9 cellular contexts compared by ENCODE assay signal in the genomic region with DNA sequence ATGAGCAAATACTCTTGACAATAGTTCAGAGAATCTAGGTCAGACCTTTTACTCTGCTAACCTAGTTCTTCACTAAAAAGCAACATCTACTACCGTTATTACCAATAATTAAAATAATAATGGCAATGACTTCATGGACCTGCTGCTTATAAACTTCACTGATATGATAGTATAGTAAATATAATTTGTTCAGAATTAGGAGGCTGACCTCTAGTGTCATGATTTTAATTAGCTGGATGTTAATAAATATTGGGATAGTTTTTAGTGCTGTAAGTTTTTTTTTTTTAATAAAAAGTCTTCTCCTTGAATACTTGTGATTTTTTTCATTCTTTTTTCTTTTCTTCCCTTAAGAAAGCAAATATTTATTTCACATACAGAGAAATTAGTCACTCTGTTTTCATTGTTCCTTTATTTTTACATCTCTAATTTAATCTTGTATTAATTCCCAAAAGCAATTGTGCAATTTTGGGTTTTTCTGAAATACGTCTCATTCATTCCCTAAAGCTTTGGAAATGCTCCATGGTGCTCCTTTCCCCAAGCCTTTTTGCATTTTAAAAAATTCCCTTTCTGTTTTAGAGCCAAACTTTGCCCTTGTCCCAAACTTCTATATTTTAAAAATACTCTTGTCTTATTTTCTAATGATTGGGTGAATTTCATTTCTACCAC. TPM values are rescaled to one million over a fixed set of nuclear protein-coding genes. Genes with fewer than 3 reads are reported as not detected.
DNase-seq lines count a peak whose midpoint lies in the region; ATAC-seq and TF ChIP-seq lines count a peak whose summit lies in the region.
"Had no signal": no experiment of that assay in that cellular context is flagged by ENCODE, and none has a peak within 500 bp of the region (broad histone marks: within the 10 kb centered on the region; RNA-seq: fewer than 3 reads in every experiment).

No MANE protein-coding gene starts in this region.

- no peaks in the 10 kb centered on the region for H3K4me1 ChIP-seq in right cardiac atrium (ENCODE audit: control insufficient read depth, insufficient read depth, low read length)

- DNase-seq in T-helper 1 cell (no peak), activated B cell treated with CpG ODN at 0.5 μM for 24 hours (no peak), right cardiac atrium (no peak), stromal cell of bone marrow (ENCODE audit: low read depth) (peak; percentile 44), GDM1 (lab: John Stamatoyannopoulos, UW) (no peak), progenitor cell of endocrine pancreas (ENCODE audit: low spot score, unreplicated experiment) (no peak)
- DNase-seq: NCI-H446 treated with DMSO at 0.1 percent for 48 hours had no signal

- H3K27me3 Mint-ChIP-seq in T-helper 1 cell treated with Interleukin-12 subunit alpha and Interleukin-12 subunit beta and Interleukin-4 antibody, amounts not matched to agents 30 μg/mL and 1 μg/mL, for 36 hours (ENCODE audit: low read depth), result peaks cover 22% of the 10 kb centered on the region
- H3K27me3 Mint-ChIP-seq in activated B cell treated with CpG ODN at 0.5 μM for 24 hours (no peaks in the 10 kb centered on the region), progenitor cell of endocrine pancreas (peaks cover 5% of the 10 kb centered on the region)

- POLR2A ChIA-PET in activated B cell treated with CpG ODN at 0.5 μM for 24 hours (lab: Charles Lee), result interaction anchor here (0.6 to 1.6 kb wide), 3 partner anchors 59 to 141 kb away, joined by 4 to 9 read pairs (median 5); no protein-coding TSS in a partner anchor

- intact Hi-C loops in activated B cell treated with CpG ODN at 0.5 μM for 24 hours (cut with micrococcal nuclease) (loop anchor here (1.0 kb wide), 2 partner anchors 122 to 141 kb away; no protein-coding TSS in a partner anchor), right cardiac atrium (cut with DNase I) (no loop called here)

- H3K9me3 ChIP-seq in right cardiac atrium (ENCODE audit: control insufficient read depth, low read length), result no peaks in the 10 kb centered on the region

- ATAC-seq in activated B cell treated with CpG ODN at 0.5 μM for 24 hours (ENCODE audit: low read depth) (no peak), right cardiac atrium (no peak), GM19397 (IDR thresholded peaks at IDR 0.05; ENCODE audit: unreplicated experiment) (no peak)

- H3K4me3 Mint-ChIP-seq in T-helper 1 cell treated with Interleukin-12 subunit alpha and Interleukin-12 subunit beta and Interleukin-4 antibody, amounts not matched to agents 30 μg/mL and 1 μg/mL, for 36 hours, result peak overlapping the region; percentile 90
- peak overlapping the region; percentile 74 for H3K4me3 Mint-ChIP-seq in activated B cell treated with CpG ODN at 0.5 μM for 24 hours
- no peak overlapping the region for H3K4me3 Mint-ChIP-seq in progenitor cell of endocrine pancreas (ENCODE audit: low read depth)

- H3K36me3 Mint-ChIP-seq in T-helper 1 cell treated with Interleukin-12 subunit alpha and Interleukin-12 subunit beta and Interleukin-4 antibody, amounts not matched to agents 30 μg/mL and 1 μg/mL, for 36 hours (ENCODE audit: low read depth), result peaks cover 5% of the 10 kb centered on the region
- H3K36me3 Mint-ChIP-seq in activated B cell treated with CpG ODN at 0.5 μM for 24 hours (ENCODE audit: low read depth) (no peaks in the 10 kb centered on the region), progenitor cell of endocrine pancreas (ENCODE audit: insufficient read depth) (peaks cover 6% of the 10 kb centered on the region)

- CTCF ChIA-PET in activated B cell treated with CpG ODN at 0.5 μM for 24 hours (lab: Charles Lee), result interaction anchor here (1.1 to 1.9 kb wide), 3 partner anchors 112 to 142 kb away, joined by 4 to 35 read pairs (median 4); no protein-coding TSS in a partner anchor

- no peak for TF ChIP-seq CTCF in activated B cell treated with CpG ODN at 0.5 μM for 24 hours (IDR thresholded peaks at IDR 0.05)
- no peak for TF ChIP-seq CTCF in progenitor cell of endocrine pancreas (IDR thresholded peaks at IDR 0.05; ENCODE audit: unreplicated experiment)

- H3K4me1 Mint-ChIP-seq in T-helper 1 cell treated with Interleukin-12 subunit alpha and Interleukin-12 subunit beta and Interleukin-4 antibody, amounts not matched to agents 30 μg/mL and 1 μg/mL, for 36 hours (ENCODE audit: low read depth), result peaks cover 8% of the 10 kb centered on the region
- H3K4me1 Mint-ChIP-seq in activated B cell treated with CpG ODN at 0.5 μM for 24 hours (peaks cover 19% of the 10 kb centered on the region), progenitor cell of endocrine pancreas (ENCODE audit: low read depth) (peaks cover 2% of the 10 kb centered on the region)

- H3K4me3 ChIP-seq in right cardiac atrium (ENCODE audit: low read length), result peak overlapping the region; percentile 58

- no peak overlapping the region for H3K27ac Mint-ChIP-seq in T-helper 1 cell treated with Interleukin-12 subunit alpha and Interleukin-12 subunit beta and Interleukin-4 antibody, amounts not matched to agents 30 μg/mL and 1 μg/mL, for 36 hours
- peak overlapping the region; percentile 4 for H3K27ac Mint-ChIP-seq in activated B cell treated with CpG ODN at 0.5 μM for 24 hours
- H3K27ac Mint-ChIP-seq in progenitor cell of endocrine pancreas, result no peak overlapping the region

- no peaks in the 10 kb centered on the region for H3K27me3 ChIP-seq in right cardiac atrium (ENCODE audit: control insufficient read depth, insufficient read depth)

- peaks cover 10% of the 10 kb centered on the region for H3K9me3 Mint-ChIP-seq in T-helper 1 cell treated with Interleukin-12 subunit alpha and Interleukin-12 subunit beta and Interleukin-4 antibody, amounts not matched to agents 30 μg/mL and 1 μg/mL, for 36 hours
- H3K9me3 Mint-ChIP-seq in activated B cell treated with CpG ODN at 0.5 μM for 24 hours, result no peaks in the 10 kb centered on the region
- H3K9me3 Mint-ChIP-seq in progenitor cell of endocrine pancreas (ENCODE audit: low read depth), result peaks cover 17% of the 10 kb centered on the region

- H3K27ac ChIP-seq in right cardiac atrium (ENCODE audit: low read length), result no peak overlapping the region

- WGBS in right cardiac atrium, result 54% methylated on average over 2 of the region's 2 CpGs

RNA-seq across cellular contexts. Expression of a gene that starts 46.6 kb away (rescaled TPM):
- total RNA-seq in activated B cell treated with CpG ODN at 0.5 μM for 24 hours, result 14.3 and 18.1 TPM in 2 replicates
- total RNA-seq in right cardiac atrium, result 1 to 10 TPM; 4.4 to 5.9 (median 4.9) TPM
- polyA plus RNA-seq in right cardiac atrium, result 5.1 TPM
- 2.9 and 4.7 TPM in 2 replicates for total RNA-seq in progenitor cell of endocrine pancreas
